Comparison of ENCODE assay signal across 8 cellular contexts in the genomic region with DNA sequence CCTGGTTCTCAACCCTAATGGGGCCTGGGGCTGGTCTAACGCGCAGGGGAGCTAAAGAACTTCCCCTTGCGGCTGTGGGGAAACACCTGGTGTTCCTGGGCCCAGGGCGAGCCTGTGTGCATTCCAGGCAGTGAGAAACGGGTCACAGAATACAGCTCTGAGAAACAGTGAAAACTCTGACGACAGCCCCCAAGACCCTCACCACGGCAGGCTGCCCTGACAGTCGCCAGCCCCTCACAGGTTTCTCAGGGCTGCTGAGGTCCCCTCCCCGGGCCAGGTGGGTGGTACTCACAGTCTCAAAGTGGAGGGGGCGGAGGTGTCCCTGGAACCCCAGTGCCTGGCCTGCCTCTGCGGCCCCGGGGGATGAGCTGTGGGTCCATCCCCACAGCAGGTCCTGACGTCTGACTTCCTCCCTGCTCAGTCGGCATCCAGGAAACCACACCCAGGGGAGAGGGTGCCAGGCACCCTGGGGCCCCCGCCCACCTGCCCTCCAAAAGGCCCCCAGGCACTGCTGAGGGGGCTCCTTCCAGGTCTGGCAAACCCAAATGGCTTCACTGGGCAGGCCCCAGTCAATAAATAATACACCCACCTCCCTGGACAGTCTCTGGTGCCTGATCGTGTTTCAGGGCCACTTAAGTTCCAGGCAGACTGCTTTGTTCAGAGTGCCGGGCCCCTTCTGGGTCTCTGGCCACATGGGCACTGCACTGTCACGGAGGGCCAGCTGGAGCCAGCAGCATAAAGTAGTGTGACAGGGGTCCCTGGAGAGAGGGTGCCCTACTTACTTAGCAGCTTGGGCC.
A peak's percentile ranks its signal among the peaks of the same experiment; 100 is the strongest.
DNase-seq lines count a peak whose midpoint lies in the region; ATAC-seq lines count a peak whose summit lies in the region.

No MANE protein-coding gene starts in this region.

- ATAC-seq in HG02678 (IDR thresholded peaks at IDR 0.05; ENCODE audit: unreplicated experiment): peak; percentile 22
- no peak for ATAC-seq in GM18861 (IDR thresholded peaks at IDR 0.05; ENCODE audit: unreplicated experiment)

- H3K4me1 ChIP-seq in effector memory CD4-positive, alpha-beta T cell (ENCODE audit: control insufficient read depth, insufficient read depth, low read length, poor library complexity, severe bottlenecking): peaks cover 61% of the 10 kb centered on the region

- no peaks in the 10 kb centered on the region for H3K27me3 ChIP-seq in effector memory CD4-positive, alpha-beta T cell (replicated peaks; ENCODE audit: control insufficient read depth, insufficient read depth, low read length, poor library complexity, severe bottlenecking)

- DNase-seq in CD1c-positive myeloid dendritic cell (ENCODE audit: extremely low spot score): peak; percentile 65
- peak; percentile 24 for DNase-seq in activated CD4-positive, CD25-positive, alpha-beta regulatory T cell treated with anti-CD3 and anti-CD28 coated beads, Interleukin-2, amount 50 U/mL, for 16 hours (ENCODE audit: low read depth, low spot score)
- peak; percentile 38 to 41 (median 40) for DNase-seq in effector memory CD4-positive, alpha-beta T cell
- peak; percentile 22 for DNase-seq in stimulated activated CD4-positive, alpha-beta T cell treated with anti-CD3 and anti-CD28 coated beads, Interleukin-2, amount 100 ng/mL, for 4 hours (ENCODE audit: low read depth)
- DNase-seq in D341Med (ENCODE audit: low spot score): no peak
- DNase-seq in putamen (ENCODE audit: low spot score): no peak

- peak overlapping the region; percentile 95 for H3K27ac ChIP-seq in effector memory CD4-positive, alpha-beta T cell (ENCODE audit: insufficient read depth, low read length, poor library complexity, severe bottlenecking)

- peak overlapping the region; percentile 62 for H3K4me3 ChIP-seq in effector memory CD4-positive, alpha-beta T cell (ENCODE audit: insufficient read depth, low read depth, low read length, poor library complexity, severe bottlenecking)

- no peaks in the 10 kb centered on the region for H3K36me3 ChIP-seq in effector memory CD4-positive, alpha-beta T cell (ENCODE audit: control insufficient read depth, insufficient read depth, low read length)

- H3K9me3 ChIP-seq in effector memory CD4-positive, alpha-beta T cell (ENCODE audit: control insufficient read depth, low read length): no peaks in the 10 kb centered on the region

Comparison
In these comparisons a context has a peak if more than half of its experiments do, and no peak if none do; other contexts are left out.
1. DNase-seq: peak in CD1c-positive myeloid dendritic cell (single experiment), activated CD4-positive, CD25-positive, alpha-beta regulatory T cell treated with anti-CD3 and anti-CD28 coated beads, Interleukin-2, amount 50 U/mL, for 16 hours (single experiment), effector memory CD4-positive, alpha-beta T cell (3 of 3) and stimulated activated CD4-positive, alpha-beta T cell treated with anti-CD3 and anti-CD28 coated beads, Interleukin-2, amount 100 ng/mL, for 4 hours (single experiment); none in D341Med (single experiment) and putamen (single experiment).